Comparison of ENCODE assay signal across 10 cellular contexts in the genomic region with DNA sequence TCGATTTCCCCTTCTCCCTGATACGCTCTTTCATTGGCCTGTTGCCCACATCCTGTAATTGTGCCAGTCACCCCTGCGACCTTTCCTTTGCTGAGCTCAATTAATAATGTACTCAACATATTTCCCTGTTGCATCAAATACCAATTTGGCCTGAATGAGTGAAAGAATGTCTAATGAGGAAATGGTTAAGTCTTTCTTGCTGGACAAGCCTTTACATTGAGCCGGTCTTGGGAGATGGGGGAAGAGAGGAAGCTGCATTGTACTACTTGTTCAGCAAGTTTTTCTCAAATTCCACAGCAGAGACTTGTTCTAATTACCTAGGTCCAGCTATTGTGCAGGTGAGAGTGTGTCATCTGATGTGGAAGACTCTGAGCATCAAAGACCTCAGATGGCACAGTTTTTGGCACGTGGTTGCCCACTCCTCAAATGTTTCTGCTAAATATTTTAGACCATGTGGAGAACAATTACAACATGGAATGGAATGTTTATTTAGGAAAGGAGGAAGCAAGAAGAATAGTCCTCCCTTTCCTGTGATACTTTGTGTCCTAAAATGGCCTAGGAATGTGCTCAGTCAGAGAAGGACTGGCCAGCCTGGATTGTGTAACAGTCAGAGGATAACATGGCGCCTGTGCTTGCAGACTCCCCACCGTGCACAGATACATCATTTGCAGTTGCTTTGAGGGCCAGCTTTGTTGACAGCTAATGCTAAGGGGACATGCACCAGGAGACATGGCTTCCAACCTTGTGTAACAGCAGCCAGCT.
DNase-seq lines count a peak whose midpoint lies in the region; ATAC-seq and TF ChIP-seq lines count a peak whose summit lies in the region.
"Had no signal": no experiment of that assay in that cellular context is flagged by ENCODE, and none has a peak within 500 bp of the region (broad histone marks: within the 10 kb centered on the region; RNA-seq: fewer than 3 reads in every experiment).

No MANE protein-coding gene starts in this region.

- H3K36me3 ChIP-seq in left lung (no peaks in the 10 kb centered on the region), tibial artery (no peaks in the 10 kb centered on the region)

- H3K4me1 ChIP-seq in left lung: peaks cover 0 to 5% of the 10 kb centered on the region in 2 donors
- peaks cover 0 to 20% (median 4%) of the 10 kb centered on the region in 4 donors for H3K4me1 ChIP-seq in tibial artery

- intact Hi-C loops in left lung (cut with DNase I): no loop called here
- intact Hi-C loops in tibial artery (cut with DNase I; ENCODE audit: low total_unique reads): no loop called here

- ATAC-seq in left lung: peak; percentile 67

- H3K9me3 ChIP-seq in left lung (no peaks in the 10 kb centered on the region), tibial artery (no peaks in the 10 kb centered on the region)

- H3K27ac ChIP-seq in left lung: peak overlapping the region in 1 of 2 donors; percentile 28
- H3K27ac ChIP-seq in tibial artery: no peak overlapping the region
- no peak overlapping the region for H3K27ac ChIP-seq in caudate nucleus (ENCODE audit: low read depth, low read length)
- H3K27ac ChIP-seq: 22Rv1 had no signal

- DNase-seq in NCI-H146 (lab: John Stamatoyannopoulos, UW): peak; percentile 8
- no peak for DNase-seq in NCI-H146 treated with DMSO at 0.1 percent for 48 hours (lab: John Stamatoyannopoulos, UW; ENCODE audit: unreplicated experiment)
- peak; percentile 86 for DNase-seq in dermis blood vessel endothelial cell
- DNase-seq in left lung: no peak
- peak; percentile 88 to 89 for DNase-seq in tibial artery
- DNase-seq in DMS 273 treated with DMSO at 0.1 percent for 48 hours (lab: John Stamatoyannopoulos, UW): no peak
- DNase-seq in caudate nucleus (lab: John Stamatoyannopoulos, UW): no peak
- no peak for DNase-seq in GM13977 (ENCODE audit: low spot score)
- DNase-seq: NCI-H1436 had no signal

- H3K4me3 ChIP-seq in left lung (no peak overlapping the region), tibial artery (no peak overlapping the region)

- no peak for TF ChIP-seq CTCF in left lung (IDR thresholded peaks at IDR 0.05)
- no peak for TF ChIP-seq CTCF in tibial artery (IDR thresholded peaks at IDR 0.05)
- TF ChIP-seq CTCF in GM13977 (IDR thresholded peaks at IDR 0.05; ENCODE audit: extremely low read depth, insufficient read depth, missing control alignments): no peak

- in situ Hi-C loops in GM13977 (cut with MboI; ENCODE audit: low pct_unique_long_range_greater_than_20kb, low sequenced_read_pairs, unreplicated experiment): no loop called here

- H3K27me3 ChIP-seq in left lung: no peaks in the 10 kb centered on the region
- no peaks in the 10 kb centered on the region for H3K27me3 ChIP-seq in tibial artery

Comparison
In these comparisons a context has a peak if more than half of its experiments do, and no peak if none do; other contexts are left out.
1. DNase-seq: peak in NCI-H146 (single experiment), dermis blood vessel endothelial cell (single experiment) and tibial artery (2 of 2); none in NCI-H146 treated with DMSO at 0.1 percent for 48 hours (single experiment), left lung (0 of 2), DMS 273 treated with DMSO at 0.1 percent for 48 hours (single experiment), caudate nucleus (0 of 61) and GM13977 (single experiment).